Comparison of ENCODE assay signal across 17 cellular contexts in genomic region chr1:3423245-3423829, GRCh38. TPM values are rescaled to one million over a fixed set of nuclear protein-coding genes. Genes with fewer than 3 reads are reported as not detected.
DNase-seq lines count a peak whose midpoint lies in the region; ATAC-seq and TF ChIP-seq lines count a peak whose summit lies in the region.
"Had no signal": no experiment of that assay in that cellular context is flagged by ENCODE, and none has a peak within 500 bp of the region (broad histone marks: within the 10 kb centered on the region; RNA-seq: fewer than 3 reads in every experiment).

No MANE protein-coding gene starts in this region.

- no peak overlapping the region for H3K4me3 Mint-ChIP-seq in activated CD8-positive, alpha-beta T cell treated with anti-CD3 and anti-CD28 coated beads for 36 hours
- H3K4me3 Mint-ChIP-seq in CD8-positive, alpha-beta T cell = no peak overlapping the region

- no peak overlapping the region for H3K27ac Mint-ChIP-seq in activated CD8-positive, alpha-beta T cell treated with anti-CD3 and anti-CD28 coated beads for 36 hours
- H3K27ac Mint-ChIP-seq in CD8-positive, alpha-beta T cell = no peak overlapping the region

- 31 to 47% methylated on average over 23 of the region's 23 CpGs for WGBS in lung, 2 donors

- POLR2A ChIA-PET in activated CD8-positive, alpha-beta T cell treated with anti-CD3 and anti-CD28 coated beads for 36 hours (lab: Charles Lee) = no interaction called here
- POLR2A ChIA-PET in CD8-positive, alpha-beta T cell (lab: Charles Lee) = no interaction called here
- POLR2A ChIA-PET in HEK293T (lab: Yijun Ruan, JAX) = no interaction called here

- DNase-seq in amygdala (lab: John Stamatoyannopoulos, UW) (peak in 41 of 56 donors; percentile 15 to 81 (median 44)), Right ventricle myocardium superior (peak; percentile 90), lung (ENCODE audit: low spot score) (peak; percentile 69), KG1 (lab: John Stamatoyannopoulos, UW) (no peak), HEK293T (ENCODE audit: extremely low spot score) (no peak)
- DNase-seq in activated CD8-positive, alpha-beta T cell treated with anti-CD3 and anti-CD28 coated beads for 36 hours = no peak
- DNase-seq in CD8-positive, alpha-beta T cell = no peak
- DNase-seq: activated CD4-positive, CD25-positive, alpha-beta regulatory T cell treated with anti-CD3 and anti-CD28 coated beads, Interleukin-2, amount 50 U/mL, for 72 hours; activated T-cell treated with anti-CD3 and anti-CD28 coated beads, Interleukin-2, amount 50 U/mL, for 1 hour; DND-41; effector CD4-positive, alpha-beta T cell; foreskin fibroblast had no signal

- intact Hi-C loops in Right ventricle myocardium superior (cut with DNase I) = loop anchor here (5.0 kb wide), 3 partner anchors 411 to 601 kb away; no protein-coding TSS in a partner anchor
- intact Hi-C loops in activated CD8-positive, alpha-beta T cell treated with anti-CD3 and anti-CD28 coated beads for 36 hours (cut with micrococcal nuclease) = loop anchor here (10.0 kb wide), 1 partner anchor 409 kb away; no protein-coding TSS in a partner anchor
- intact Hi-C loops in CD8-positive, alpha-beta T cell (cut with DNase I, micrococcal nuclease) = loop anchor here (5.0 to 10.0 kb wide), 3 partner anchors 599 to 1481 kb away; partner anchors contain the start of gene PEX10 (in 1 of the 2)

- H3K27me3 ChIP-seq in lung (ENCODE audit: control insufficient read depth, insufficient read depth) = no peaks in the 10 kb centered on the region
- H3K27me3 ChIP-seq in CD8-positive, alpha-beta T cell (ENCODE audit: insufficient read depth, low read length) = no peaks in the 10 kb centered on the region
- H3K27me3 ChIP-seq: thyroid gland had no signal

- H3K27ac ChIP-seq in lung (ENCODE audit: low read depth in 1 of 2, low read length in 1 of 2) = peak overlapping the region in 1 of 2 donors; percentile 76
- peak overlapping the region; percentile 80 for H3K27ac ChIP-seq in temporal lobe (ENCODE audit: low read depth, low read length)
- no peak overlapping the region for H3K27ac ChIP-seq in CD8-positive, alpha-beta T cell (ENCODE audit: low read depth, low read length)
- H3K27ac ChIP-seq: neutrophil, thyroid gland had no signal

- H3K27me3 Mint-ChIP-seq in activated CD8-positive, alpha-beta T cell treated with anti-CD3 and anti-CD28 coated beads for 36 hours = peaks cover 3% of the 10 kb centered on the region
- H3K27me3 Mint-ChIP-seq in CD8-positive, alpha-beta T cell (ENCODE audit: low read depth) = no peaks in the 10 kb centered on the region

- no peaks in the 10 kb centered on the region for H3K9me3 Mint-ChIP-seq in activated CD8-positive, alpha-beta T cell treated with anti-CD3 and anti-CD28 coated beads for 36 hours
- H3K9me3 Mint-ChIP-seq in CD8-positive, alpha-beta T cell = no peaks in the 10 kb centered on the region

- ATAC-seq in Right ventricle myocardium superior (ENCODE audit: poor library complexity) (peak; percentile 89), lung (ENCODE audit: insufficient read depth, low FRiP score) (peak; percentile 28)
- no peak for ATAC-seq in activated CD8-positive, alpha-beta T cell treated with anti-CD3 and anti-CD28 coated beads for 36 hours
- no peak for ATAC-seq in CD8-positive, alpha-beta T cell

- CTCF ChIA-PET in activated CD8-positive, alpha-beta T cell treated with anti-CD3 and anti-CD28 coated beads for 36 hours (lab: Charles Lee) = interaction anchor here (0.9 to 2.7 kb wide), 3 partner anchors 105 to 601 kb away, joined by 3 to 9 read pairs (median 3); no protein-coding TSS in a partner anchor
- CTCF ChIA-PET in CD8-positive, alpha-beta T cell (lab: Charles Lee) = interaction anchor here (0.9 to 1.1 kb wide), 2 partner anchors 301 to 410 kb away, joined by 3 to 4 read pairs; no protein-coding TSS in a partner anchor
- CTCF ChIA-PET in HEK293T (lab: Yijun Ruan, JAX) = interaction anchor here (2.0 kb wide), 1 partner anchor 73 kb away, joined by 14 read pairs; no protein-coding TSS in a partner anchor

- H3K4me3 ChIP-seq in lung = no peak overlapping the region
- H3K4me3 ChIP-seq in CD8-positive, alpha-beta T cell (ENCODE audit: low read depth, low read length) = no peak overlapping the region
- H3K4me3 ChIP-seq: thyroid gland had no signal

- H3K36me3 ChIP-seq in lung (ENCODE audit: control insufficient read depth in 2 of 2, insufficient read depth in 2 of 2, low read length in 2 of 2) = peaks cover 0 to 2% of the 10 kb centered on the region in 2 donors
- no peaks in the 10 kb centered on the region for H3K36me3 ChIP-seq in CD8-positive, alpha-beta T cell (ENCODE audit: insufficient read depth, low read length)
- H3K36me3 ChIP-seq: neutrophil had no signal

- H3K36me3 Mint-ChIP-seq in activated CD8-positive, alpha-beta T cell treated with anti-CD3 and anti-CD28 coated beads for 36 hours (ENCODE audit: low read depth) = no peaks in the 10 kb centered on the region
- no peaks in the 10 kb centered on the region for H3K36me3 Mint-ChIP-seq in CD8-positive, alpha-beta T cell

- peaks cover 0 to 4% of the 10 kb centered on the region in 2 donors for H3K9me3 ChIP-seq in lung (ENCODE audit: control insufficient read depth in 2 of 2, insufficient read depth in 1 of 2, low read length in 1 of 2)
- H3K9me3 ChIP-seq in CD8-positive, alpha-beta T cell (ENCODE audit: low read length) = no peaks in the 10 kb centered on the region
- H3K9me3 ChIP-seq: neutrophil, thyroid gland had no signal

- no peaks in the 10 kb centered on the region for H3K4me1 Mint-ChIP-seq in activated CD8-positive, alpha-beta T cell treated with anti-CD3 and anti-CD28 coated beads for 36 hours (ENCODE audit: low read depth)
- H3K4me1 Mint-ChIP-seq in CD8-positive, alpha-beta T cell (ENCODE audit: low read depth) = no peaks in the 10 kb centered on the region

- no peak for TF ChIP-seq CTCF in lung (IDR thresholded peaks at IDR 0.05; ENCODE audit: control extremely low read depth, extremely low read depth)
- no peak for TF ChIP-seq CTCF in activated CD8-positive, alpha-beta T cell treated with anti-CD3 and anti-CD28 coated beads for 36 hours (IDR thresholded peaks at IDR 0.05)
- TF ChIP-seq CTCF in CD8-positive, alpha-beta T cell (IDR thresholded peaks at IDR 0.05) = no peak

- H3K4me1 ChIP-seq in lung (ENCODE audit: control insufficient read depth in 2 of 2, insufficient read depth in 2 of 2, low read length in 2 of 2) = peaks cover 2 to 3% of the 10 kb centered on the region in 2 donors
- no peaks in the 10 kb centered on the region for H3K4me1 ChIP-seq in CD8-positive, alpha-beta T cell (ENCODE audit: insufficient read depth, low read length)

TF ChIP-seq in HEK293T, 16 proteins besides CTCF, POLR2A, EP300 and RAD21:
- TF ChIP-seq NFRKB (IDR thresholded peaks at IDR 0.05) (no peak), FOXA1 (IDR thresholded peaks at IDR 0.05) (no peak), CTBP1 (IDR thresholded peaks at IDR 0.05; ENCODE audit: borderline replicate concordance) (no peak), BHLHE40 (IDR thresholded peaks at IDR 0.05; ENCODE audit: borderline replicate concordance) (no peak), ZNF384 (IDR thresholded peaks at IDR 0.05) (no peak), L3MBTL2 (conservative IDR thresholded peaks at IDR 0.05) (no peak), SUZ12 (IDR thresholded peaks at IDR 0.05) (no peak), ARNT (IDR thresholded peaks at IDR 0.05) (no peak), PKNOX1 (IDR thresholded peaks at IDR 0.05) (no peak), ELF4 (IDR thresholded peaks at IDR 0.05) (no peak), LEF1 (IDR thresholded peaks at IDR 0.05; ENCODE audit: borderline replicate concordance) (no peak), TARDBP (IDR thresholded peaks at IDR 0.05) (no peak), FOXK2 (IDR thresholded peaks at IDR 0.05) (no peak), SP1 (IDR thresholded peaks at IDR 0.05) (no peak)

RNA-seq across cellular contexts. Expression of gene ARHGEF16, which starts 31.1 kb away (rescaled TPM):
- total RNA-seq in Right ventricle myocardium superior (0.89 TPM), lung (10 to 100 TPM in 1 of 2 donors, 1 to 10 TPM in 1; 6.5 to 14.8 TPM), temporal lobe (0.25 TPM)
- polyA plus RNA-seq in lung = 10 to 100 TPM in 1 of 2 donors, 1 to 10 TPM in 1; 8.2 to 11.4 TPM
- not detected for total RNA-seq in activated CD8-positive, alpha-beta T cell treated with anti-CD3 and anti-CD28 coated beads for 36 hours
- total RNA-seq in CD8-positive, alpha-beta T cell = not detected
- total RNA-seq: LHCN-M2; T-helper 1 cell treated with Interleukin-12 subunit alpha and Interleukin-12 subunit beta and Interleukin-4 antibody, amounts not matched to agents 30 ng/mL and 1 ng/mL, for 36 hours had no signal

Comparison
In these comparisons a context has a peak if more than half of its experiments do, and no peak if none do; other contexts are left out.
1. DNase-seq: peak in amygdala (41 of 56), Right ventricle myocardium superior (single experiment) and lung (single experiment); none in KG1 (single experiment), activated CD8-positive, alpha-beta T cell treated with anti-CD3 and anti-CD28 coated beads for 36 hours (single experiment), CD8-positive, alpha-beta T cell (0 of 7) and HEK293T (single experiment).
2. ATAC-seq: peak in Right ventricle myocardium superior (single experiment) and lung (single experiment); none in activated CD8-positive, alpha-beta T cell treated with anti-CD3 and anti-CD28 coated beads for 36 hours (single experiment) and CD8-positive, alpha-beta T cell (single experiment).